Comparison of ENCODE assay signal across 16 cellular contexts in genomic region chr4:24073948-24074347, GRCh38.
DNase-seq lines count a peak whose midpoint lies in the region; ATAC-seq and TF ChIP-seq lines count a peak whose summit lies in the region.
"Had no signal": no experiment of that assay in that cellular context is flagged by ENCODE, and none has a peak within 500 bp of the region (broad histone marks: within the 10 kb centered on the region; RNA-seq: fewer than 3 reads in every experiment).

No MANE protein-coding gene starts in this region.

- no peak overlapping the region for H4K5ac ChIP-seq in IMR-90 (ENCODE audit: low read depth, low read length)

- DNase-seq in A673 (ENCODE audit: low spot score) (peak; percentile 11), IMR-90 (no peak), left lobe of liver (ENCODE audit: low spot score) (no peak), SW 1271 (lab: John Stamatoyannopoulos, UW) (no peak), inferior parietal cortex (ENCODE audit: extremely low spot score) (no peak)
- DNase-seq: 8988T; AML-193; Caco-2; Calu3; CD4-positive, alpha-beta T cell; CD8-positive, alpha-beta T cell; DMS79 treated with DMSO at 0.1 percent for 48 hours; GF-D8 had no signal

- H3K27ac ChIP-seq in A673 (ENCODE audit: low read depth, low read length, poor library complexity, severe bottlenecking) (no peak overlapping the region), IMR-90 (ENCODE audit: insufficient read depth, low read length) (no peak overlapping the region)
- H3K27ac ChIP-seq: BLaER1 treated with 17β-estradiol and CSF1 and Interleukin-3, amounts not matched to agents 10 nM and 100 nM; C4-2B had no signal

- BruUV-seq in A673 (replicated peaks; lab: Mats Ljungman, UMichigan) (no TSS peak), IMR-90 (replicated peaks; lab: Mats Ljungman, UMichigan) (no TSS peak)

- no peak overlapping the region for H2AK9ac ChIP-seq in IMR-90 (replicated peaks; ENCODE audit: low read depth, low read length, poor library complexity)

- no peak for TF ChIP-seq CTCF in A673 (conservative IDR thresholded peaks at IDR 0.05; ENCODE audit: low read depth, low read length)
- TF ChIP-seq CTCF in IMR-90 (conservative IDR thresholded peaks at IDR 0.05; ENCODE audit: low read depth, low read length) = no peak

- intact Hi-C loops in A673 (cut with micrococcal nuclease; ENCODE audit: unreplicated experiment) = no loop called here
- intact Hi-C loops in IMR-90 (cut with micrococcal nuclease) = no loop called here

- no CpG with 5 or more reads among the region's 7 CpGs for WGBS in IMR-90 (ENCODE audit: extremely low coverage in 2 of 2, insufficient read length in 1 of 2), 2 experiments

- no peak overlapping the region for H3K4me3 ChIP-seq in A673 (ENCODE audit: low read depth, low read length, poor library complexity, severe bottlenecking)
- H3K4me3 ChIP-seq in IMR-90 (ENCODE audit: insufficient read depth, low read depth, low read length) = no peak overlapping the region
- H3K4me3 ChIP-seq: BLaER1 treated with 17β-estradiol and CSF1 and Interleukin-3, amounts not matched to agents 10 nM and 100 nM had no signal

- dilution Hi-C loops in IMR-90 (cut with HindIII; ENCODE audit: low sequenced_read_pairs, unreplicated experiment) = no loop called here

- H3K27me3 ChIP-seq in A673 (replicated peaks; ENCODE audit: insufficient read depth, low read depth, low read length, poor library complexity) = no peaks in the 10 kb centered on the region
- no peaks in the 10 kb centered on the region for H3K27me3 ChIP-seq in IMR-90 (ENCODE audit: control insufficient read depth, insufficient read depth, low read length)
- H3K27me3 ChIP-seq: BLaER1 treated with 17β-estradiol and CSF1 and Interleukin-3, amounts not matched to agents 10 nM and 100 nM had no signal

- H2BK120ac ChIP-seq in IMR-90 (ENCODE audit: low read depth, low read length) = no peak overlapping the region

- H3K79me1 ChIP-seq in IMR-90 (ENCODE audit: low read depth in 1 of 2, low read length in 2 of 2) = no peaks in the 10 kb centered on the region

- peak overlapping the region; percentile 13; the same call in 1 of the 3 replicates for H2BK15ac ChIP-seq in IMR-90 (ENCODE audit: low read depth, low read length)

- no peak overlapping the region for H3K56ac ChIP-seq in IMR-90 (ENCODE audit: extremely low read depth, insufficient read depth, low read length)

- H3K36me3 ChIP-seq in A673 (ENCODE audit: insufficient read depth, low read length, poor library complexity, severe bottlenecking) (no peaks in the 10 kb centered on the region), IMR-90 (ENCODE audit: control insufficient read depth, insufficient read depth, low read length) (no peaks in the 10 kb centered on the region)
- H3K36me3 ChIP-seq: BLaER1 treated with 17β-estradiol and CSF1 and Interleukin-3, amounts not matched to agents 10 nM and 100 nM had no signal

- no peak overlapping the region for H2BK5ac ChIP-seq in IMR-90 (ENCODE audit: low read depth, low read length, poor library complexity, severe bottlenecking)

- 0 out of 2 replicates have a peak, but pooled peaks cover 2% of the 10 kb centered on the region for H3K9me1 ChIP-seq in IMR-90 (ENCODE audit: insufficient read depth, low read length)

- POLR2A ChIA-PET in A673 (lab: Charles Lee; ENCODE audit: low non-redundant PET) = no interaction called here
- POLR2A ChIA-PET in IMR-90 (lab: Charles Lee; ENCODE audit: unreplicated experiment) = no interaction called here

- peak overlapping the region; percentile 58; the same call in 1 of the 2 replicates for H3K4ac ChIP-seq in IMR-90 (ENCODE audit: low read depth, low read length)

- H3K9ac ChIP-seq in IMR-90 (ENCODE audit: low read depth, low read length) = no peak overlapping the region
- H3K9ac ChIP-seq: BLaER1 treated with 17β-estradiol and CSF1 and Interleukin-3, amounts not matched to agents 10 nM and 100 nM had no signal

- no peak overlapping the region for H3K4me2 ChIP-seq in IMR-90 (ENCODE audit: low read depth, low read length)
- H3K4me2 ChIP-seq: BLaER1 treated with 17β-estradiol and CSF1 and Interleukin-3, amounts not matched to agents 10 nM and 100 nM had no signal

- no peaks in the 10 kb centered on the region for H4K20me1 ChIP-seq in IMR-90 (ENCODE audit: insufficient read depth, low read length)
- H4K20me1 ChIP-seq: BLaER1 treated with 17β-estradiol and CSF1 and Interleukin-3, amounts not matched to agents 10 nM and 100 nM had no signal

- H4K8ac ChIP-seq in IMR-90 (ENCODE audit: low read depth in 2 of 2, low read length in 2 of 2) = no peak overlapping the region

- no peak overlapping the region for H3K14ac ChIP-seq in IMR-90 (replicated peaks; ENCODE audit: low read depth, low read length)

- H3K23ac ChIP-seq in IMR-90 (ENCODE audit: low read depth, low read length) = no peak overlapping the region

- no peak overlapping the region for H2BK20ac ChIP-seq in IMR-90 (ENCODE audit: low read depth, low read length)

- no peak for TF ChIP-seq POLR2A in IMR-90 (IDR thresholded peaks at IDR 0.05; ENCODE audit: low read depth, low read length)

- H3K9me3 ChIP-seq in A673 (ENCODE audit: low read depth, low read length, poor library complexity, severe bottlenecking) (no peaks in the 10 kb centered on the region), IMR-90 (ENCODE audit: control insufficient read depth, insufficient read depth, low read length) (no peaks in the 10 kb centered on the region)
- H3K9me3 ChIP-seq: Caco-2 had no signal

- no peak overlapping the region for H4K91ac ChIP-seq in IMR-90 (ENCODE audit: insufficient read depth, low read depth, low read length)

- in situ Hi-C loops in IMR-90 (cut with MboI; ENCODE audit: low sequenced_read_pairs) = no loop called here

- CTCF ChIA-PET in A673 (lab: Charles Lee) (no interaction called here), IMR-90 (lab: Yijun Ruan, JAX) (no interaction called here)

- H3K18ac ChIP-seq in IMR-90 (ENCODE audit: low read depth, low read length) = no peak overlapping the region

- ATAC-seq in IMR-90 (ENCODE audit: low read depth) (no peak), left lobe of liver (peak; percentile 64), GM21381 (IDR thresholded peaks at IDR 0.05; ENCODE audit: unreplicated experiment) (no peak)
- ATAC-seq: CD8-positive, alpha-beta T cell had no signal

- no peak overlapping the region for H2AFZ ChIP-seq in IMR-90 (replicated peaks; ENCODE audit: low read length, poor library complexity)

- TF ChIP-seq RAD21 in IMR-90 (IDR thresholded peaks at IDR 0.05; ENCODE audit: low read length) = no peak

- no peaks in the 10 kb centered on the region for H3K4me1 ChIP-seq in A673 (ENCODE audit: insufficient read depth, low read length, poor library complexity, severe bottlenecking)
- H3K4me1 ChIP-seq in IMR-90 (ENCODE audit: control insufficient read depth, insufficient read depth, low read length) = peaks cover 3% of the 10 kb centered on the region; the same call in 1 of the 2 replicates
- H3K4me1 ChIP-seq: BLaER1 treated with 17β-estradiol and CSF1 and Interleukin-3, amounts not matched to agents 10 nM and 100 nM; Caco-2 had no signal

- 0 out of 2 replicates have a peak overlapping the region, but pooled peaks have one; percentile 15 for H2AK5ac ChIP-seq in IMR-90 (ENCODE audit: low read depth, low read length)

TF ChIP-seq in IMR-90, 13 proteins besides CTCF, POLR2A, EP300 and RAD21:
- TF ChIP-seq CEBPB (IDR thresholded peaks at IDR 0.05; ENCODE audit: low read depth, low read length) = no peak
- TF ChIP-seq SMC3 (IDR thresholded peaks at IDR 0.05; ENCODE audit: low read depth, low read length) = no peak
- TF ChIP-seq NFE2L2 (IDR thresholded peaks at IDR 0.05; ENCODE audit: low read depth, low read length) = no peak
- no peak for TF ChIP-seq MXI1 (IDR thresholded peaks at IDR 0.05; ENCODE audit: borderline replicate concordance, low read depth, low read length)
- no peak for TF ChIP-seq MAZ (IDR thresholded peaks at IDR 0.05; ENCODE audit: borderline replicate concordance, low read depth, low read length)
- TF ChIP-seq CHD1 (IDR thresholded peaks at IDR 0.05; ENCODE audit: low read depth, low read length) = no peak
- no peak for TF ChIP-seq BHLHE40 (IDR thresholded peaks at IDR 0.05; ENCODE audit: low read depth, low read length)
- TF ChIP-seq RFX5 (IDR thresholded peaks at IDR 0.05; ENCODE audit: low read depth, low read length) = no peak
- no peak for TF ChIP-seq FOS (IDR thresholded peaks at IDR 0.05; ENCODE audit: low read depth, low read length)
- TF ChIP-seq MAFK (IDR thresholded peaks at IDR 0.05; ENCODE audit: low read depth, low read length) = no peak
- no peak for TF ChIP-seq RCOR1 (IDR thresholded peaks at IDR 0.05; ENCODE audit: insufficient replicate concordance, low read length)
- TF ChIP-seq USF2 (IDR thresholded peaks at IDR 0.05; ENCODE audit: low read depth, low read length) = no peak
- no peak for TF ChIP-seq ELK1 (IDR thresholded peaks at IDR 0.05; ENCODE audit: borderline replicate concordance, low read depth, low read length)
TF ChIP-seq in IMR-90: peak in this region for 0.
